Comparison of ENCODE assay signal across 8 cellular contexts in genomic region chr10:48981310-48981907, GRCh38. TPM values are rescaled to one million over a fixed set of nuclear protein-coding genes. Genes with fewer than 3 reads are reported as not detected.
DNase-seq lines count a peak whose midpoint lies in the region; ATAC-seq, FAIRE-seq and TF ChIP-seq lines count a peak whose summit lies in the region.

No MANE protein-coding gene starts in this region.

- no peaks in the 10 kb centered on the region for H3K36me3 ChIP-seq in gastroesophageal sphincter

- H3K9me3 Mint-ChIP-seq in activated T-cell treated with anti-CD3 and anti-CD28 coated beads, Interleukin-2, amount 50 U/mL, for 4 hours: no peaks in the 10 kb centered on the region
- H3K9me3 Mint-ChIP-seq in osteocyte (ENCODE audit: unreplicated experiment): no peaks in the 10 kb centered on the region

- ATAC-seq in activated T-cell treated with anti-CD3 and anti-CD28 coated beads, Interleukin-2, amount 50 U/mL, for 4 hours: peak; percentile 47 to 48
- ATAC-seq in gastroesophageal sphincter: no peak

- peak; percentile 74 for DNase-seq in AG08396 (ENCODE audit: low spot score)
- peak; percentile 51 for DNase-seq in GM12891 (ENCODE audit: insufficient read length, low spot score)
- peak; percentile 24 for DNase-seq in NCI-H510A treated with DMSO at 0.1 percent for 48 hours (lab: John Stamatoyannopoulos, UW)
- no peak for DNase-seq in activated T-cell treated with anti-CD3 and anti-CD28 coated beads, Interleukin-2, amount 50 U/mL, for 4 hours
- DNase-seq in osteocyte (ENCODE audit: extremely low spot score, unreplicated experiment): no peak
- no peak for DNase-seq in NCI-H2107 treated with DMSO at 0.1 percent for 48 hours (lab: John Stamatoyannopoulos, UW; ENCODE audit: unreplicated experiment)
- no peak for DNase-seq in T1000 (lab: John Stamatoyannopoulos, UW)

- H3K4me1 ChIP-seq in gastroesophageal sphincter: no peaks in the 10 kb centered on the region

- no peak overlapping the region for H3K27ac ChIP-seq in gastroesophageal sphincter

- no peak overlapping the region for H3K27ac Mint-ChIP-seq in osteocyte (ENCODE audit: unreplicated experiment)

- H3K4me1 Mint-ChIP-seq in activated T-cell treated with anti-CD3 and anti-CD28 coated beads, Interleukin-2, amount 50 U/mL, for 4 hours (ENCODE audit: low read depth): no peaks in the 10 kb centered on the region
- H3K4me1 Mint-ChIP-seq in osteocyte (ENCODE audit: unreplicated experiment): no peaks in the 10 kb centered on the region

- H3K27me3 ChIP-seq in gastroesophageal sphincter: no peaks in the 10 kb centered on the region

- 47 to 57% methylated on average over 5 to 6 of the region's 12 CpGs for WGBS in gastroesophageal sphincter (ENCODE audit: low coverage in 1 of 2), 2 donors

- no peak overlapping the region for H3K4me3 ChIP-seq in gastroesophageal sphincter

- FAIRE-seq in GM12891 (lab: Jason Lieb, UNC): peak; percentile 41

- H3K4me3 Mint-ChIP-seq in activated T-cell treated with anti-CD3 and anti-CD28 coated beads, Interleukin-2, amount 50 U/mL, for 4 hours: no peak overlapping the region
- H3K4me3 Mint-ChIP-seq in osteocyte (ENCODE audit: unreplicated experiment): no peak overlapping the region

- no peaks in the 10 kb centered on the region for H3K27me3 Mint-ChIP-seq in activated T-cell treated with anti-CD3 and anti-CD28 coated beads, Interleukin-2, amount 50 U/mL, for 4 hours (ENCODE audit: low read depth)
- H3K27me3 Mint-ChIP-seq in osteocyte (ENCODE audit: unreplicated experiment): no peaks in the 10 kb centered on the region

- TF ChIP-seq CTCF in gastroesophageal sphincter (IDR thresholded peaks at IDR 0.05): peak; percentile 50 to 89 (median 68)
- TF ChIP-seq CTCF in osteocyte (IDR thresholded peaks at IDR 0.05): peak; percentile 69

- no peak for TF ChIP-seq EP300 in gastroesophageal sphincter (IDR thresholded peaks at IDR 0.05)

- H3K9me3 ChIP-seq in gastroesophageal sphincter: no peaks in the 10 kb centered on the region

- TF ChIP-seq POLR2A in GM12891 (IDR thresholded peaks at IDR 0.05; ENCODE audit: low read depth, low read length): no peak
- no peak for TF ChIP-seq POLR2A in gastroesophageal sphincter (IDR thresholded peaks at IDR 0.05)

- no peaks in the 10 kb centered on the region for H3K36me3 Mint-ChIP-seq in activated T-cell treated with anti-CD3 and anti-CD28 coated beads, Interleukin-2, amount 50 U/mL, for 4 hours (ENCODE audit: insufficient read depth)
- no peaks in the 10 kb centered on the region for H3K36me3 Mint-ChIP-seq in osteocyte (ENCODE audit: unreplicated experiment)

TF ChIP-seq in GM12891, 5 proteins besides CTCF, POLR2A, EP300 and RAD21:
- TF ChIP-seq PAX5 (IDR thresholded peaks at IDR 0.05; ENCODE audit: insufficient read depth, low read length, severe bottlenecking) (no peak), POLR2AphosphoS5 (IDR thresholded peaks at IDR 0.05; ENCODE audit: low read depth, low read length) (no peak), TAF1 (IDR thresholded peaks at IDR 0.05; ENCODE audit: low read depth, low read length) (no peak), SPI1 (IDR thresholded peaks at IDR 0.05; ENCODE audit: low read depth, low read length) (no peak), POU2F2 (IDR thresholded peaks at IDR 0.05; ENCODE audit: low read depth, low read length) (no peak)

RNA-seq across cellular contexts. Expression of gene LRRC18, which starts 41.8 kb away (rescaled TPM):
- polyA plus RNA-seq in GM12891 (2012; ENCODE audit: low read depth, missing spikeins): not detected
- not detected for total RNA-seq in activated T-cell treated with anti-CD3 and anti-CD28 coated beads, Interleukin-2, amount 50 U/mL, for 4 hours
- not detected for total RNA-seq in gastroesophageal sphincter
- total RNA-seq in osteocyte: not detected in 2 replicates

Comparison
In these comparisons a context has a peak if more than half of its experiments do, and no peak if none do; other contexts are left out.
1. DNase-seq: peak in AG08396 (single experiment), GM12891 (single experiment) and NCI-H510A treated with DMSO at 0.1 percent for 48 hours (single experiment); none in activated T-cell treated with anti-CD3 and anti-CD28 coated beads, Interleukin-2, amount 50 U/mL, for 4 hours (single experiment), osteocyte (single experiment), NCI-H2107 treated with DMSO at 0.1 percent for 48 hours (single experiment) and T1000 (single experiment).